ENCODE assay signal across 24 cellular contexts in genomic region chr18:30765247-30765646, GRCh38.
DNase-seq lines count a peak whose midpoint lies in the region; ATAC-seq, FAIRE-seq and TF ChIP-seq lines count a peak whose summit lies in the region.
"Had no signal": no experiment of that assay in that cellular context is flagged by ENCODE, and none has a peak within 500 bp of the region (broad histone marks: within the 10 kb centered on the region; RNA-seq: fewer than 3 reads in every experiment).

No MANE protein-coding gene starts in this region.

- H3K9me3 ChIP-seq in HepG2 (ENCODE audit: low read length) (peaks cover 3% of the 10 kb centered on the region; the same call in 1 of the 2 replicates), right lobe of liver (no peaks in the 10 kb centered on the region), H1 (ENCODE audit: insufficient read depth in 2 of 2, low read depth in 1 of 2, low read length in 1 of 2) (peaks cover 0 to 2% of the 10 kb centered on the region in 2 experiments; a peak in 1 of 4 replicates), osteoblast (ENCODE audit: low read depth, low read length) (no peaks in the 10 kb centered on the region), kidney (ENCODE audit: control insufficient read depth in 1 of 2, low read length in 2 of 2) (no peaks in the 10 kb centered on the region)
- H3K9me3 ChIP-seq: A549; BE2C; BLaER1 treated with 17β-estradiol and CSF1 and Interleukin-3, amounts not matched to agents 10 nM and 100 nM; HAP-1 had no signal

- no peak for TF ChIP-seq CTCF in HepG2 (CRISPR knock-in tag; IDR thresholded peaks at IDR 0.05)
- TF ChIP-seq CTCF in right lobe of liver (IDR thresholded peaks at IDR 0.05), result no peak
- no peak for TF ChIP-seq CTCF in H1 (IDR thresholded peaks at IDR 0.05; ENCODE audit: control extremely low read depth in 1 of 3, insufficient read depth in 1 of 3, low read depth in 1 of 3, low read length in 3 of 3)
- no peak for TF ChIP-seq CTCF in osteoblast (IDR thresholded peaks at IDR 0.05; ENCODE audit: extremely low read depth, low read depth, low read length)
- no peak for TF ChIP-seq CTCF in kidney (IDR thresholded peaks at IDR 0.05; ENCODE audit: borderline replicate concordance, extremely low read depth, insufficient read depth)

- POLR2A ChIA-PET in HepG2 (lab: Yijun Ruan, JAX) (no interaction called here), H1 (lab: Charles Lee; ENCODE audit: partially characterized antibody) (no interaction called here)

- H3K27me3 ChIP-seq in HepG2 (ENCODE audit: control insufficient read depth in 1 of 2, insufficient read depth in 2 of 2, low read length in 2 of 2) (no peaks in the 10 kb centered on the region), right lobe of liver (no peaks in the 10 kb centered on the region), H1 (replicated peaks in 1 of 4; ENCODE audit: control insufficient read depth in 3 of 4, extremely low read depth in 1 of 4, insufficient read depth in 3 of 4, low read length in 3 of 4) (peaks cover 0 to 16% (median 4%) of the 10 kb centered on the region in 4 experiments; a peak in 5 of 7 replicates), osteoblast (ENCODE audit: insufficient read depth, low read length) (no peaks in the 10 kb centered on the region)
- H3K27me3 ChIP-seq: BE2C; BLaER1 treated with 17β-estradiol and CSF1 and Interleukin-3, amounts not matched to agents 10 nM and 100 nM had no signal

- H4K8ac ChIP-seq in H1 (ENCODE audit: extremely low read depth, insufficient read depth, low read length), result no peak overlapping the region

- H4K91ac ChIP-seq in H1 (replicated peaks; ENCODE audit: insufficient read length, low read length), result no peak overlapping the region

- TF ChIP-seq RAD21 in HepG2 (CRISPR knock-in tag; IDR thresholded peaks at IDR 0.05) (no peak), H1 (IDR thresholded peaks at IDR 0.05 in 1 of 2, conservative IDR thresholded peaks at IDR 0.05 in 1 of 2; ENCODE audit: low read depth in 2 of 2, low read length in 2 of 2) (no peak)

- TF ChIP-seq EP300 in HepG2 (IDR thresholded peaks at IDR 0.05; ENCODE audit: low read depth in 2 of 2, low read length in 2 of 2), result no peak
- no peak for TF ChIP-seq EP300 in HepG2 (CRISPR knock-in tag; IDR thresholded peaks at IDR 0.05; ENCODE audit: borderline replicate concordance)
- TF ChIP-seq EP300 in H1 (IDR thresholded peaks at IDR 0.05; ENCODE audit: borderline replicate concordance in 1 of 2, low read depth in 2 of 2, low read length in 2 of 2), result no peak

- H2BK20ac ChIP-seq in H1 (ENCODE audit: low read length), result no peak overlapping the region; the same call in 1 of the 2 replicates

- no peak for TF ChIP-seq POLR2A in HepG2 (IDR thresholded peaks at IDR 0.05; ENCODE audit: insufficient read depth in 1 of 2, low read depth in 2 of 2, low read length in 2 of 2)
- no peak for TF ChIP-seq POLR2A in right lobe of liver (IDR thresholded peaks at IDR 0.05)
- no peak for TF ChIP-seq POLR2A in H1 (IDR thresholded peaks at IDR 0.05; ENCODE audit: control extremely low read depth in 1 of 2, low read depth in 2 of 2, low read length in 2 of 2)

- H2AFZ ChIP-seq in HepG2 (ENCODE audit: low read length), result no peak overlapping the region
- H2AFZ ChIP-seq in H1 (ENCODE audit: low read length), result no peak overlapping the region
- H2AFZ ChIP-seq in osteoblast (ENCODE audit: low read length), result no peak overlapping the region
- H2AFZ ChIP-seq: GM23338 had no signal

- no peak overlapping the region for H3K14ac ChIP-seq in H1 (ENCODE audit: insufficient read length)

- H3K4me1 ChIP-seq in HepG2 (ENCODE audit: insufficient read depth, low read length), result no peaks in the 10 kb centered on the region
- no peaks in the 10 kb centered on the region for H3K4me1 ChIP-seq in right lobe of liver
- H3K4me1 ChIP-seq in H1 (replicated peaks in 1 of 4; ENCODE audit: control insufficient read depth in 3 of 4, insufficient read depth in 4 of 4, low read length in 3 of 4), result peaks cover 0 to 6% (median 1%) of the 10 kb centered on the region in 4 experiments; a peak in 4 of 7 replicates
- H3K4me1 ChIP-seq in osteoblast (ENCODE audit: insufficient read depth, low read length), result no peaks in the 10 kb centered on the region
- H3K4me1 ChIP-seq in kidney (ENCODE audit: control insufficient read depth in 1 of 2, insufficient read depth in 1 of 2, low read depth in 1 of 2, low read length in 2 of 2), result no peaks in the 10 kb centered on the region
- H3K4me1 ChIP-seq: A549; BE2C; BLaER1 treated with 17β-estradiol and CSF1 and Interleukin-3, amounts not matched to agents 10 nM and 100 nM had no signal

- H2AK5ac ChIP-seq in H1 (ENCODE audit: low read depth, low read length), result no peak overlapping the region

- no peaks in the 10 kb centered on the region for H3K79me1 ChIP-seq in H1 (ENCODE audit: low read depth, low read length)

- H3K4ac ChIP-seq in H1 (replicated peaks; ENCODE audit: insufficient read length, low read depth, low read length), result no peak overlapping the region

- no peak overlapping the region for H3K4me2 ChIP-seq in HepG2 (ENCODE audit: low read depth, low read length)
- H3K4me2 ChIP-seq in H1 (ENCODE audit: insufficient read depth in 1 of 2, low read depth in 2 of 2, low read length in 2 of 2), result no peak overlapping the region
- no peak overlapping the region for H3K4me2 ChIP-seq in osteoblast (ENCODE audit: insufficient read depth, low read length)
- H3K4me2 ChIP-seq: A549; BLaER1 treated with 17β-estradiol and CSF1 and Interleukin-3, amounts not matched to agents 10 nM and 100 nM; GM23338 had no signal

- H3K56ac ChIP-seq in H1 (replicated peaks; ENCODE audit: insufficient read length, low read depth, low read length), result no peak overlapping the region

- H3K79me2 ChIP-seq in HepG2 (ENCODE audit: insufficient read depth, low read length), result no peaks in the 10 kb centered on the region
- H3K79me2 ChIP-seq in H1 (ENCODE audit: control insufficient read depth in 1 of 2, insufficient read depth in 2 of 2, low read length in 2 of 2), result no peaks in the 10 kb centered on the region
- no peaks in the 10 kb centered on the region for H3K79me2 ChIP-seq in osteoblast (ENCODE audit: insufficient read depth, low read length)

- in situ Hi-C loops in HepG2 (cut with HindIII; ENCODE audit: extremely low pct_ligation_motif_present, low pct_unique_long_range_greater_than_20kb), result no loop called here

- no TSS peak for BruUV-seq in HepG2 (replicated peaks; lab: Mats Ljungman, UMichigan)

- H3K18ac ChIP-seq in H1 (ENCODE audit: extremely low read depth, low read length), result no peak overlapping the region

- H2BK15ac ChIP-seq in H1 (ENCODE audit: low read length), result no peak overlapping the region

- CTCF ChIA-PET in HepG2 (lab: Yijun Ruan, JAX; ENCODE audit: low intra/inter-chr PET ratio, low total read pairs), result no interaction called here
- CTCF ChIA-PET in H1 (lab: Charles Lee; ENCODE audit: partially characterized antibody), result interaction anchor here (1.3 kb wide), 1 partner anchor 125 kb away, joined by 3 read pairs; no protein-coding TSS in a partner anchor

- ATAC-seq in HepG2 (no peak), right lobe of liver (no peak), Right ventricle myocardium inferior (no peak)
- ATAC-seq: A549, GM23338 had no signal

- H2BK5ac ChIP-seq in H1 (ENCODE audit: low read depth, low read length), result no peak overlapping the region

- H3K9ac ChIP-seq in HepG2 (ENCODE audit: insufficient read depth, low read depth, low read length) (no peak overlapping the region), H1 (replicated peaks in 1 of 4; ENCODE audit: extremely low read depth in 1 of 4, low read depth in 3 of 4, low read length in 3 of 4) (no peak overlapping the region), kidney (ENCODE audit: low read length in 2 of 2) (no peak overlapping the region)
- H3K9ac ChIP-seq: BLaER1 treated with 17β-estradiol and CSF1 and Interleukin-3, amounts not matched to agents 10 nM and 100 nM had no signal

- no peaks in the 10 kb centered on the region for H3K23me2 ChIP-seq in H1 (ENCODE audit: low read depth, low read length)

- H3K36me3 ChIP-seq in HepG2 (replicated peaks in 1 of 2; ENCODE audit: control insufficient read depth in 1 of 2, insufficient read depth in 2 of 2, low read length in 2 of 2), result no peaks in the 10 kb centered on the region
- no peaks in the 10 kb centered on the region for H3K36me3 ChIP-seq in right lobe of liver
- H3K36me3 ChIP-seq in H1 (ENCODE audit: control insufficient read depth in 2 of 4, insufficient read depth in 4 of 4, low read length in 3 of 4), result no peaks in the 10 kb centered on the region; a peak in 1 of 8 replicates
- no peaks in the 10 kb centered on the region for H3K36me3 ChIP-seq in osteoblast (ENCODE audit: insufficient read depth, low read length)
- H3K36me3 ChIP-seq in kidney (ENCODE audit: control insufficient read depth in 1 of 2, insufficient read depth in 2 of 2, low read length in 2 of 2), result no peaks in the 10 kb centered on the region
- H3K36me3 ChIP-seq: BE2C; BLaER1 treated with 17β-estradiol and CSF1 and Interleukin-3, amounts not matched to agents 10 nM and 100 nM; HAP-1 had no signal

- intact Hi-C loops in HepG2 (cut with micrococcal nuclease; ENCODE audit: unreplicated experiment), result no loop called here
- intact Hi-C loops in right lobe of liver (cut with DNase I), result no loop called here
- intact Hi-C loops in Right ventricle myocardium inferior (cut with DNase I), result no loop called here
- intact Hi-C loops in kidney (cut with DNase I), result no loop called here

- H3K4me3 ChIP-seq in HepG2 (replicated peaks in 1 of 3; ENCODE audit: insufficient read depth in 1 of 3, low read depth in 2 of 3, low read length in 3 of 3) (no peak overlapping the region), right lobe of liver (no peak overlapping the region), H1 (ENCODE audit: extremely low read depth in 1 of 4, insufficient read depth in 2 of 4, low read depth in 3 of 4, low read length in 4 of 4) (no peak overlapping the region), osteoblast (ENCODE audit: insufficient read depth, low read length) (no peak overlapping the region), kidney (ENCODE audit: low read length in 2 of 2) (no peak overlapping the region)
- H3K4me3 ChIP-seq: A549; BLaER1 treated with 17β-estradiol and CSF1 and Interleukin-3, amounts not matched to agents 10 nM and 100 nM; GM23338; HAP-1 had no signal

- DNase-seq in HepG2 (ENCODE audit: low spot score), result no peak
- no peak for DNase-seq in right lobe of liver
- no peak for DNase-seq in H1 (ENCODE audit: low read depth in 1 of 2, low spot score in 2 of 2)
- peak; percentile 2 for DNase-seq in osteoblast (ENCODE audit: insufficient read length, low spot score, missing footprints)
- no peak for DNase-seq in Right ventricle myocardium inferior (ENCODE audit: missing footprints)
- DNase-seq in kidney, result no peak
- DNase-seq: 8988T; ACHN; AML-193; BE2C; CD4-positive, alpha-beta T cell; CD8-positive, alpha-beta memory T cell; DMS 273 treated with DMSO at 0.1 percent for 48 hours; DMS79; EL; GDM1; HFFc6 had no signal

- no peak overlapping the region for H3K27ac ChIP-seq in HepG2 (ENCODE audit: extremely low read length, insufficient read depth, low read length)
- no peak overlapping the region for H3K27ac ChIP-seq in right lobe of liver
- no peak overlapping the region for H3K27ac ChIP-seq in H1 (ENCODE audit: low read depth, low read length)
- H3K27ac ChIP-seq in osteoblast (ENCODE audit: low read depth, low read length), result no peak overlapping the region
- H3K27ac ChIP-seq in kidney (ENCODE audit: low read depth in 2 of 2, low read length in 2 of 2), result no peak overlapping the region
- H3K27ac ChIP-seq: A549; BLaER1 treated with 17β-estradiol and CSF1 and Interleukin-3, amounts not matched to agents 10 nM and 100 nM had no signal

- H4K20me1 ChIP-seq in HepG2 (ENCODE audit: insufficient read depth, low read length), result no peaks in the 10 kb centered on the region
- no peaks in the 10 kb centered on the region for H4K20me1 ChIP-seq in H1 (replicated peaks in 1 of 2; ENCODE audit: control insufficient read depth in 1 of 2, insufficient read depth in 2 of 2, low read length in 2 of 2)
- H4K20me1 ChIP-seq in osteoblast (ENCODE audit: insufficient read depth, low read length), result no peaks in the 10 kb centered on the region
- H4K20me1 ChIP-seq: BLaER1 treated with 17β-estradiol and CSF1 and Interleukin-3, amounts not matched to agents 10 nM and 100 nM had no signal

- no peak overlapping the region for H4K5ac ChIP-seq in H1 (ENCODE audit: insufficient read length, low read depth, low read length)

- H3K23ac ChIP-seq in H1 (ENCODE audit: insufficient read length), result no peak overlapping the region

- H2BK120ac ChIP-seq in H1 (replicated peaks; ENCODE audit: low read depth, low read length), result no peak overlapping the region

- H2BK12ac ChIP-seq in H1 (ENCODE audit: low read depth, low read length), result 0 out of 2 replicates have a peak overlapping the region, but pooled peaks have one; percentile 12

- WGBS in HepG2 (ENCODE audit: low lambda C conversion rate), result 3% methylated on average over 4 of the region's 4 CpGs
- WGBS in right lobe of liver (ENCODE audit: insufficient coverage, low coverage, low lambda C conversion rate, missing lambda C conversion rate), result 48% methylated on average over 3 of the region's 4 CpGs
- 71% methylated on average over 4 of the region's 4 CpGs; no CpG with 5 or more reads in 1 of the 2 experiments for WGBS in H1 (ENCODE audit: extremely low coverage in 1 of 2, insufficient coverage in 1 of 2, insufficient read length in 1 of 2, insufficient replicate concordance in 2 of 2, low coverage in 1 of 2, low lambda C conversion rate in 2 of 2, missing lambda C conversion rate in 1 of 2), 2 experiments

- FAIRE-seq in HepG2 (lab: Jason Lieb, UNC), result no peak
- FAIRE-seq in H1 (lab: Jason Lieb, UNC), result no peak
- no peak for FAIRE-seq in kidney (lab: Jason Lieb, UNC)
- FAIRE-seq: A549, GM12891, GM18507, H54 had no signal

Comparison
In these comparisons a context has a peak if more than half of its experiments do, and no peak if none do; other contexts are left out.
1. Of the 41 proteins assayed by ChIP-seq in both HepG2 and H1: peak only in HepG2: none; only in H1: none; in both: CEBPB; in neither: 40.